ENCODE assay signal across 28 cellular contexts in genomic region chr12:128916425-128916824, GRCh38.
"Had no signal": no experiment of that assay in that cellular context is flagged by ENCODE, and none has a peak within 500 bp of the region (broad histone marks: within the 10 kb centered on the region; RNA-seq: fewer than 3 reads in every experiment).

No MANE protein-coding gene starts in this region.

- H3K4me3 ChIP-seq: adrenal gland, body of pancreas, colonic mucosa, esophagus squamous epithelium, left lung, lung, stomach, thyroid gland, upper lobe of left lung, vagina had no signal

- H3K27ac Mint-ChIP-seq: nephron; T-helper 1 cell treated with Interleukin-12 subunit alpha and Interleukin-12 subunit beta and Interleukin-4 antibody, amounts not matched to agents 30 μg/mL and 1 μg/mL, for 36 hours had no signal

- H3K36me3 ChIP-seq: adrenal gland, colonic mucosa, esophagus squamous epithelium, left lung, stomach, thyroid gland, upper lobe of left lung, vagina had no signal

- DNase-seq: activated CD4-positive, alpha-beta T cell treated with anti-CD3 and anti-CD28 coated beads, Interleukin-2, amount 50 U/mL, for 4 hours; activated CD4-positive, CD25-positive, alpha-beta regulatory T cell treated with anti-CD3 and anti-CD28 coated beads, Interleukin-2, amount 50 U/mL, for 72 hours; activated CD8-positive, alpha-beta memory T cell treated with anti-CD3 and anti-CD28 coated beads, Interleukin-2, amount 50 U/mL, for 4 hours; activated gamma-delta T cell; activated naive CD4-positive, alpha-beta T cell treated with anti-CD3 and anti-CD28 coated beads, Interleukin-2, amount 50 U/mL, for 16 hours; activated T-cell treated with anti-CD3 and anti-CD28 coated beads, Interleukin-2, amount 50 U/mL, for 48 hours; adrenal gland; aorta; body of pancreas; cerebellar nuclear complex; colonic mucosa; effector CD8-positive, alpha-beta T cell; esophagus squamous epithelium; foreskin melanocyte; left lung; mesendoderm; posterior cingulate gyrus; right cardiac atrium; stomach; SW 1271; T1000; thyroid gland; upper lobe of left lung had no signal

- H3K27ac ChIP-seq: adrenal gland, body of pancreas, colonic mucosa, epithelial cell of prostate, esophagus squamous epithelium, left lung, stomach, thyroid gland, upper lobe of left lung, vagina had no signal

- H3K27me3 ChIP-seq: adrenal gland, colonic mucosa, esophagus squamous epithelium, left lung, stomach, thyroid gland, upper lobe of left lung, vagina had no signal

- H3K4me3 Mint-ChIP-seq: nephron; T-helper 1 cell treated with Interleukin-12 subunit alpha and Interleukin-12 subunit beta and Interleukin-4 antibody, amounts not matched to agents 30 μg/mL and 1 μg/mL, for 36 hours had no signal

- H3K4me1 ChIP-seq: adrenal gland, body of pancreas, colonic mucosa, stomach, thyroid gland had no signal

- ATAC-seq: body of pancreas, left lung, right cardiac atrium had no signal

- H3K9me3 ChIP-seq: adrenal gland, body of pancreas, colonic mucosa, esophagus squamous epithelium, left lung, stomach, thyroid gland, upper lobe of left lung, vagina had no signal

- H3K9me3 Mint-ChIP-seq: nephron; T-helper 1 cell treated with Interleukin-12 subunit alpha and Interleukin-12 subunit beta and Interleukin-4 antibody, amounts not matched to agents 30 μg/mL and 1 μg/mL, for 36 hours had no signal

- H3K4me1 Mint-ChIP-seq: nephron had no signal
